In the genomic region with DNA sequence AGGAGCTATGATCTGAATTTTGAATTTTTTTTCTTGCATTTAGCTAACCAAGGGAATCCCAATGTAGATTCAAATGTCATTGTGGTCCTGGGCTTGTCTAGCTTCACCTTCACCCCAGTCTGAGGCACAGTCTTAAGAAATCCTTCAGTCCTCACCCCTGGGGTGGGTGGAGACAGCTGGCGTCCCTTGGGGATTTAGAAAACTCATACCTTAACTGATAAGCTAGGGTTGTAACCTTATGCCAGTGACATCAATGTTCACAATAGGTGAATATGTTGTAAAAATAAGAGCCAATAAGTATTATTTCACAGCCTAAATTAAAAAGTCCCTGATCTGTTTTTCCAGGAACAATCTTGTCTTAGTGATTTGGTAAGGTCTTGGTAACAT, we compare ENCODE assay signal across 1 cellular context.
TF ChIP-seq lines count a peak whose summit lies in the region.

No MANE protein-coding gene starts in this region.

TF ChIP-seq in IMR-90, 13 proteins besides CTCF, POLR2A, EP300 and RAD21:
- TF ChIP-seq MXI1 (IDR thresholded peaks at IDR 0.05; ENCODE audit: borderline replicate concordance, low read depth, low read length) (no peak), CHD1 (IDR thresholded peaks at IDR 0.05; ENCODE audit: low read depth, low read length) (no peak), NFE2L2 (IDR thresholded peaks at IDR 0.05; ENCODE audit: low read depth, low read length) (no peak)
- TF ChIP-seq, protein P1, sequence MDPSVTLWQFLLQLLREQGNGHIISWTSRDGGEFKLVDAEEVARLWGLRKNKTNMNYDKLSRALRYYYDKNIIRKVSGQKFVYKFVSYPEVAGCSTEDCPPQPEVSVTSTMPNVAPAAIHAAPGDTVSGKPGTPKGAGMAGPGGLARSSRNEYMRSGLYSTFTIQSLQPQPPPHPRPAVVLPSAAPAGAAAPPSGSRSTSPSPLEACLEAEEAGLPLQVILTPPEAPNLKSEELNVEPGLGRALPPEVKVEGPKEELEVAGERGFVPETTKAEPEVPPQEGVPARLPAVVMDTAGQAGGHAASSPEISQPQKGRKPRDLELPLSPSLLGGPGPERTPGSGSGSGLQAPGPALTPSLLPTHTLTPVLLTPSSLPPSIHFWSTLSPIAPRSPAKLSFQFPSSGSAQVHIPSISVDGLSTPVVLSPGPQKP (IDR thresholded peaks at IDR 0.05; ENCODE audit: borderline replicate concordance, low read depth, low read length), result no peak
- TF ChIP-seq, protein P2, sequence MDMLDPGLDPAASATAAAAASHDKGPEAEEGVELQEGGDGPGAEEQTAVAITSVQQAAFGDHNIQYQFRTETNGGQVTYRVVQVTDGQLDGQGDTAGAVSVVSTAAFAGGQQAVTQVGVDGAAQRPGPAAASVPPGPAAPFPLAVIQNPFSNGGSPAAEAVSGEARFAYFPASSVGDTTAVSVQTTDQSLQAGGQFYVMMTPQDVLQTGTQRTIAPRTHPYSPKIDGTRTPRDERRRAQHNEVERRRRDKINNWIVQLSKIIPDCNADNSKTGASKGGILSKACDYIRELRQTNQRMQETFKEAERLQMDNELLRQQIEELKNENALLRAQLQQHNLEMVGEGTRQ (IDR thresholded peaks at IDR 0.05; ENCODE audit: low read depth, low read length), result no peak
